20 cellular contexts compared by ENCODE assay signal in genomic region chr11:84419576-84419975, GRCh38.
DNase-seq lines count a peak whose midpoint lies in the region; ATAC-seq, FAIRE-seq and TF ChIP-seq lines count a peak whose summit lies in the region.
"Had no signal": no experiment of that assay in that cellular context is flagged by ENCODE, and none has a peak within 500 bp of the region (broad histone marks: within the 10 kb centered on the region; RNA-seq: fewer than 3 reads in every experiment).

No MANE protein-coding gene starts in this region.

- H3K4me1 ChIP-seq in endocrine pancreas (ENCODE audit: control insufficient read depth, insufficient read depth, low read length) (peaks cover 7% of the 10 kb centered on the region), Caco-2 (no peaks in the 10 kb centered on the region)
- H3K4me1 ChIP-seq: BE2C had no signal

- FAIRE-seq in HTR-8/SVneo (lab: Jason Lieb, UNC), result no peak
- FAIRE-seq: GM12878, GM19239, K562 had no signal

- DNase-seq in NCI-H748 (lab: John Stamatoyannopoulos, UW; ENCODE audit: unreplicated experiment), result peak; percentile 2
- DNase-seq in NCI-H748 treated with DMSO at 0.1 percent for 48 hours (lab: John Stamatoyannopoulos, UW), result no peak
- DNase-seq in NCI-H524 (lab: John Stamatoyannopoulos, UW), result peak; percentile 80 to 86
- DNase-seq in HTR-8/SVneo (ENCODE audit: insufficient read length, low spot score), result no peak
- DNase-seq in amygdala (lab: John Stamatoyannopoulos, UW), result no peak
- DNase-seq in Caco-2, result no peak
- DNase-seq: BE2C; CD4-positive, CD25-positive, alpha-beta regulatory T cell; DMS53; EL; NCI-H1092 treated with DMSO at 0.1 percent for 48 hours; NCI-H2029 treated with DMSO at 0.1 percent for 48 hours; PC-9; T-helper 2 cell had no signal

- H3K4me1 Mint-ChIP-seq in Caco-2 (ENCODE audit: low read depth, unreplicated experiment), result no peaks in the 10 kb centered on the region
- H3K4me1 Mint-ChIP-seq: CD4-positive, CD25-positive, alpha-beta regulatory T cell had no signal

- H3K27me3 ChIP-seq in endocrine pancreas (ENCODE audit: control insufficient read depth, insufficient read depth, low read length) (no peaks in the 10 kb centered on the region), Caco-2 (replicated peaks; ENCODE audit: control insufficient read depth, insufficient read depth, low read length) (no peaks in the 10 kb centered on the region)
- H3K27me3 ChIP-seq: BE2C had no signal

- H3K36me3 ChIP-seq in endocrine pancreas (ENCODE audit: control insufficient read depth, insufficient read depth, low read length), result no peaks in the 10 kb centered on the region
- H3K36me3 ChIP-seq in Caco-2 (ENCODE audit: control insufficient read depth, insufficient read depth, low read length), result no peaks in the 10 kb centered on the region
- H3K36me3 ChIP-seq: BE2C, HAP-1 had no signal

- peak overlapping the region; percentile 76 for H3K4me3 ChIP-seq in endocrine pancreas (ENCODE audit: control insufficient read depth, insufficient read depth, low read length)
- no peak overlapping the region for H3K4me3 ChIP-seq in Caco-2 (ENCODE audit: low read depth, low read length)
- H3K4me3 ChIP-seq: GM12878, HAP-1, K562, PC-9 had no signal

- POLR2A ChIA-PET in Caco-2 (lab: Charles Lee), result no interaction called here

- no peak overlapping the region for H3K27ac Mint-ChIP-seq in Caco-2 (ENCODE audit: unreplicated experiment)
- H3K27ac Mint-ChIP-seq: CD4-positive, CD25-positive, alpha-beta regulatory T cell had no signal

- no peak for ATAC-seq in HG02763 (IDR thresholded peaks at IDR 0.05; ENCODE audit: unreplicated experiment)
- ATAC-seq: GM12878, K562 had no signal

- TF ChIP-seq CTCF in Caco-2 (IDR thresholded peaks at IDR 0.05; ENCODE audit: insufficient read depth in 1 of 2, low read depth in 1 of 2, low read length in 1 of 2, severe bottlenecking in 1 of 2, unreplicated experiment in 1 of 2), result no peak

- H3K9me3 ChIP-seq in endocrine pancreas (ENCODE audit: control insufficient read depth, low read length) (no peaks in the 10 kb centered on the region), Caco-2 (no peaks in the 10 kb centered on the region)
- H3K9me3 ChIP-seq: BE2C, HAP-1 had no signal

- H3K9me3 Mint-ChIP-seq in Caco-2 (ENCODE audit: unreplicated experiment), result no peaks in the 10 kb centered on the region

- no peak overlapping the region for H3K4me3 Mint-ChIP-seq in Caco-2 (ENCODE audit: unreplicated experiment)
- H3K4me3 Mint-ChIP-seq: CD4-positive, CD25-positive, alpha-beta regulatory T cell had no signal

- intact Hi-C loops in Caco-2 (cut with micrococcal nuclease; ENCODE audit: unreplicated experiment), result no loop called here

- no peaks in the 10 kb centered on the region for H3K36me3 Mint-ChIP-seq in Caco-2 (ENCODE audit: insufficient read depth, unreplicated experiment)
- H3K36me3 Mint-ChIP-seq: CD4-positive, CD25-positive, alpha-beta regulatory T cell had no signal

- no TSS peak for BruUV-seq in Caco-2 (replicated peaks; lab: Mats Ljungman, UMichigan)

- H3K9ac ChIP-seq in endocrine pancreas (ENCODE audit: control insufficient read depth, insufficient read depth, low read length), result no peak overlapping the region

- CTCF ChIA-PET in Caco-2 (lab: Charles Lee), result no interaction called here

- peaks cover 9% of the 10 kb centered on the region for H3K27me3 Mint-ChIP-seq in Caco-2 (ENCODE audit: insufficient read depth, unreplicated experiment)
- H3K27me3 Mint-ChIP-seq: CD4-positive, CD25-positive, alpha-beta regulatory T cell had no signal

Comparison
In these comparisons a context has a peak if more than half of its experiments do, and no peak if none do; other contexts are left out.
1. DNase-seq: peak in NCI-H748 (single experiment) and NCI-H524 (2 of 2); none in NCI-H748 treated with DMSO at 0.1 percent for 48 hours (single experiment), HTR-8/SVneo (single experiment), amygdala (0 of 56) and Caco-2 (0 of 2).